In the genomic region with DNA sequence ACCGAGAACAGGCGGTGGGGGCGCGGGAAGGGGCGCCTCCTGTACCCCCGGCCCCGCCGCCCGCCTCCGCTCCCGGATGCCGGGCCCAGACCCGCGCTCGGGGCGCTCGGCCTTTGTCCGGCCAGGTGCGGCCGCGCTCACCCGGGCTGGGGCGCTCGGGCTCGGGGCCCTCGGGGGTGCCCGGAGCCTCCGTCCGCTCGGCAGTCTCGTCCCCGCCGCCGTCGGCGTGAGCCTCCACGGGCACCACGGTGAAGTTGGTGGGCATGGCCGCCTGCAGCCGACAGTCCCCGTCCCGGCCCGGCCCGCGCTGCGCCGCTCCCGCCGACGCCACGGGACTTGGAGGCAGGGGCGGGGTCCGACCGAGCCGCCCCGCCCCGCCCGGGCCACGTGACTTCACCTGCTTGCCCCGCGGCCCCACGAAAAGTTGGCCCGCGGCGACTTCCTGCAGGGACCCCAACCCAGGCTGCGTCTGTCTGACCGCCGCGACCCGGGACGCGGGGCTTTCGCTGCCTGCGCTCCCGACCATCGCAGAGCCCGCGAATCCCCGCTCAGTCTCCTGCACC, we compare ENCODE assay signal across 1 cellular context.
TF ChIP-seq lines count a peak whose summit lies in the region.

A gene (minus strand): TSS at position 337 of the 563 bp plus-strand sequence. CDS start 72 bp downstream, at position 265.

TF ChIP-seq in HepG2, 621 proteins besides CTCF, POLR2A, EP300 and RAD21 (continued from another document):
- TF ChIP-seq, protein P1, sequence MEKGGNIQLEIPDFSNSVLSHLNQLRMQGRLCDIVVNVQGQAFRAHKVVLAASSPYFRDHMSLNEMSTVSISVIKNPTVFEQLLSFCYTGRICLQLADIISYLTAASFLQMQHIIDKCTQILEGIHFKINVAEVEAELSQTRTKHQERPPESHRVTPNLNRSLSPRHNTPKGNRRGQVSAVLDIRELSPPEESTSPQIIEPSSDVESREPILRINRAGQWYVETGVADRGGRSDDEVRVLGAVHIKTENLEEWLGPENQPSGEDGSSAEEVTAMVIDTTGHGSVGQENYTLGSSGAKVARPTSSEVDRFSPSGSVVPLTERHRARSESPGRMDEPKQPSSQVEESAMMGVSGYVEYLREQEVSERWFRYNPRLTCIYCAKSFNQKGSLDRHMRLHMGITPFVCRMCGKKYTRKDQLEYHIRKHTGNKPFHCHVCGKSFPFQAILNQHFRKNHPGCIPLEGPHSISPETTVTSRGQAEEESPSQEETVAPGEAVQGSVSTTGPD (CRISPR knock-in tag; IDR thresholded peaks at IDR 0.05), result no peak
TF ChIP-seq in HepG2: peak in this region for 37.
